Comparison of ENCODE assay signal across 1 cellular context in the genomic region with DNA sequence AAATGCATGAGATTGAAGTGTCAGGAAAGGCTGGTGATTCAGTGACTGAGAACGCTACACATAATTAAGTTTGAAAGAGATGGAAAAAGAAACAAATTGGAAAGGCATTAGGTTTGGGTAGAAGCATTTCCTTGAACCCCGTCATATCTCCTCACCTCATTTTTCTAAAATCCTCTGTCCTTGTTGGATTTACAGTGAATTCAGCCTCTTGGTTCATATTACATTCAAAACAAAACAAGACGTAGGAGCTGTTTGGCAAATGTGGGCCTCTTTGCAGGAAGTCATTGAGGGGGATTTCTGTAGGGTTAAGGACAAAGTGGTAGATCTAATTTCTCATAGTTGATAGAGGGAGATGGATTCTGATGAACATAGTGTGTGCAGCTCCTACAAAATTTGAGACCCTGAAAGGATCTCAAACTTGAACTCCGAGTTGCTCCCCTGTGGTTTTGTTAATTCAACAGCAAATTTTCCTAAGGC.
A peak's percentile ranks its signal among the peaks of the same experiment; 100 is the strongest.
TF ChIP-seq lines count a peak whose summit lies in the region.

No MANE protein-coding gene starts in this region.

TF ChIP-seq in GM12878, 131 proteins besides CTCF, POLR2A, EP300 and RAD21 (continued from another document):
- TF ChIP-seq, protein P1, sequence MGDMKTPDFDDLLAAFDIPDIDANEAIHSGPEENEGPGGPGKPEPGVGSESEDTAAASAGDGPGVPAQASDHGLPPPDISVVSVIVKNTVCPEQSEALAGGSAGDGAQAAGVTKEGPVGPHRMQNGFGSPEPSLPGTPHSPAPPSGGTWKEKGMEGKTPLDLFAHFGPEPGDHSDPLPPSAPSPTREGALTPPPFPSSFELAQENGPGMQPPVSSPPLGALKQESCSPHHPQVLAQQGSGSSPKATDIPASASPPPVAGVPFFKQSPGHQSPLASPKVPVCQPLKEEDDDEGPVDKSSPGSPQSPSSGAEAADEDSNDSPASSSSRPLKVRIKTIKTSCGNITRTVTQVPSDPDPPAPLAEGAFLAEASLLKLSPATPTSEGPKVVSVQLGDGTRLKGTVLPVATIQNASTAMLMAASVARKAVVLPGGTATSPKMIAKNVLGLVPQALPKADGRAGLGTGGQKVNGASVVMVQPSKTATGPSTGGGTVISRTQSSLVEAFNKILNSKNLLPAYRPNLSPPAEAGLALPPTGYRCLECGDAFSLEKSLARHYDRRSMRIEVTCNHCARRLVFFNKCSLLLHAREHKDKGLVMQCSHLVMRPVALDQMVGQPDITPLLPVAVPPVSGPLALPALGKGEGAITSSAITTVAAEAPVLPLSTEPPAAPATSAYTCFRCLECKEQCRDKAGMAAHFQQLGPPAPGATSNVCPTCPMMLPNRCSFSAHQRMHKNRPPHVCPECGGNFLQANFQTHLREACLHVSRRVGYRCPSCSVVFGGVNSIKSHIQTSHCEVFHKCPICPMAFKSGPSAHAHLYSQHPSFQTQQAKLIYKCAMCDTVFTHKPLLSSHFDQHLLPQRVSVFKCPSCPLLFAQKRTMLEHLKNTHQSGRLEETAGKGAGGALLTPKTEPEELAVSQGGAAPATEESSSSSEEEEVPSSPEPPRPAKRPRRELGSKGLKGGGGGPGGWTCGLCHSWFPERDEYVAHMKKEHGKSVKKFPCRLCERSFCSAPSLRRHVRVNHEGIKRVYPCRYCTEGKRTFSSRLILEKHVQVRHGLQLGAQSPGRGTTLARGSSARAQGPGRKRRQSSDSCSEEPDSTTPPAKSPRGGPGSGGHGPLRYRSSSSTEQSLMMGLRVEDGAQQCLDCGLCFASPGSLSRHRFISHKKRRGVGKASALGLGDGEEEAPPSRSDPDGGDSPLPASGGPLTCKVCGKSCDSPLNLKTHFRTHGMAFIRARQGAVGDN (IDR thresholded peaks at IDR 0.05) = 0 out of 2 replicates have a peak, but pooled peaks have one; percentile 10
- TF ChIP-seq TAF1 (IDR thresholded peaks at IDR 0.05; ENCODE audit: borderline replicate concordance, low read depth, low read length) (0 out of 2 replicates have a peak, but pooled peaks have one; percentile 18), FOXM1 (IDR thresholded peaks at IDR 0.05; ENCODE audit: low read depth, low read length) (peak; percentile 50; the same call in 1 of the 2 replicates), DPF2 (IDR thresholded peaks at IDR 0.05) (no peak), JUNB (IDR thresholded peaks at IDR 0.05) (peak; percentile 40), RUNX3 (IDR thresholded peaks at IDR 0.05; ENCODE audit: low read length) (peak; percentile 60; the same call in 1 of the 2 replicates), MXI1 (IDR thresholded peaks at IDR 0.05; ENCODE audit: low read depth, low read length) (no peak), EED (IDR thresholded peaks at IDR 0.05; ENCODE audit: low read depth) (peak; percentile 48), ETV6 (conservative IDR thresholded peaks at IDR 0.05 in 1 of 2, IDR thresholded peaks at IDR 0.05 in 1 of 2; ENCODE audit: borderline replicate concordance in 1 of 2, low read depth in 1 of 2) (peak in 1 of 2 experiments; percentile 28; a peak in 1 of 4 replicates), ZNF24 (IDR thresholded peaks at IDR 0.05) (no peak)
- TF ChIP-seq, protein P2, sequence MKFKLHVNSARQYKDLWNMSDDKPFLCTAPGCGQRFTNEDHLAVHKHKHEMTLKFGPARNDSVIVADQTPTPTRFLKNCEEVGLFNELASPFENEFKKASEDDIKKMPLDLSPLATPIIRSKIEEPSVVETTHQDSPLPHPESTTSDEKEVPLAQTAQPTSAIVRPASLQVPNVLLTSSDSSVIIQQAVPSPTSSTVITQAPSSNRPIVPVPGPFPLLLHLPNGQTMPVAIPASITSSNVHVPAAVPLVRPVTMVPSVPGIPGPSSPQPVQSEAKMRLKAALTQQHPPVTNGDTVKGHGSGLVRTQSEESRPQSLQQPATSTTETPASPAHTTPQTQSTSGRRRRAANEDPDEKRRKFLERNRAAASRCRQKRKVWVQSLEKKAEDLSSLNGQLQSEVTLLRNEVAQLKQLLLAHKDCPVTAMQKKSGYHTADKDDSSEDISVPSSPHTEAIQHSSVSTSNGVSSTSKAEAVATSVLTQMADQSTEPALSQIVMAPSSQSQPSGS (IDR thresholded peaks at IDR 0.05; ENCODE audit: low read length) = 0 out of 2 replicates have a peak, but pooled peaks have one; percentile 23
